ENCODE assay signal across 26 cellular contexts in genomic region chrX:120824021-120824420, GRCh38. TPM values are rescaled to one million over a fixed set of nuclear protein-coding genes. Genes with fewer than 3 reads are reported as not detected.
"Had no signal": no experiment of that assay in that cellular context is flagged by ENCODE, and none has a peak within 500 bp of the region (broad histone marks: within the 10 kb centered on the region; RNA-seq: fewer than 3 reads in every experiment).

No MANE protein-coding gene starts in this region.

- ATAC-seq: activated T-helper 17 cell treated with anti-CD3 and anti-CD28 coated beads, Interleukin-2, amount 50 U/mL, for 72 hours had no signal

- H3K4me3 Mint-ChIP-seq: activated CD4-positive, alpha-beta memory T cell treated with anti-CD3 and anti-CD28 coated beads for 36 hours; activated CD4-positive, alpha-beta T cell treated with anti-CD3 and anti-CD28 coated beads, Interleukin-2, amount 10 ng/mL, durations not matched to agents 7 days and 5 days; activated naive CD4-positive, alpha-beta T cell treated with anti-CD3 and anti-CD28 coated beads, Interleukin-2, amount 10 ng/mL, durations not matched to agents 7 days and 5 days; activated naive CD8-positive, alpha-beta T cell treated with anti-CD3 and anti-CD28 coated beads for 36 hours; activated T-helper 17 cell treated with anti-CD3 and anti-CD28 coated beads, Interleukin-2, amount 50 U/mL, for 72 hours had no signal

- H3K36me3 Mint-ChIP-seq: activated CD4-positive, alpha-beta memory T cell treated with anti-CD3 and anti-CD28 coated beads for 36 hours; activated naive CD4-positive, alpha-beta T cell treated with anti-CD3 and anti-CD28 coated beads, Interleukin-2, amount 10 ng/mL, durations not matched to agents 7 days and 5 days; activated naive CD8-positive, alpha-beta T cell treated with anti-CD3 and anti-CD28 coated beads for 36 hours had no signal

- H3K27ac ChIP-seq: VCaP had no signal

- DNase-seq: activated CD4-positive, alpha-beta memory T cell treated with anti-CD3 and anti-CD28 coated beads for 36 hours; activated CD4-positive, alpha-beta T cell treated with anti-CD3 and anti-CD28 coated beads, Interleukin-2, amount 10 ng/mL, durations not matched to agents 7 days and 5 days; activated CD4-positive, CD25-positive, alpha-beta regulatory T cell; activated CD8-positive, alpha-beta memory T cell treated with anti-CD3 and anti-CD28 coated beads for 24 hours; activated gamma-delta T cell treated with Interleukin-2 at 50 U/mL for 16 hours; activated naive CD4-positive, alpha-beta T cell treated with anti-CD3 and anti-CD28 coated beads, Interleukin-2, amount 10 ng/mL, durations not matched to agents 7 days and 5 days; activated naive CD8-positive, alpha-beta T cell treated with anti-CD3 and anti-CD28 coated beads for 36 hours; activated T-cell treated with anti-CD3 and anti-CD28 coated beads, Interleukin-2, amount 50 U/mL, for 48 hours; caudate nucleus; KG1; NCI-H1092; NCI-H1930; NCI-H2107; NCI-H2171 treated with DMSO at 0.1 percent for 48 hours; NCI-H226; NCI-H526; SIG-M5; T-helper 1 cell had no signal

- H3K4me1 Mint-ChIP-seq: activated CD4-positive, alpha-beta T cell treated with anti-CD3 and anti-CD28 coated beads, Interleukin-2, amount 10 ng/mL, durations not matched to agents 7 days and 5 days; activated naive CD4-positive, alpha-beta T cell treated with anti-CD3 and anti-CD28 coated beads, Interleukin-2, amount 10 ng/mL, durations not matched to agents 7 days and 5 days; activated naive CD8-positive, alpha-beta T cell treated with anti-CD3 and anti-CD28 coated beads for 36 hours; activated T-helper 17 cell treated with anti-CD3 and anti-CD28 coated beads, Interleukin-2, amount 50 U/mL, for 72 hours had no signal

- H3K27me3 Mint-ChIP-seq: activated CD4-positive, alpha-beta memory T cell treated with anti-CD3 and anti-CD28 coated beads for 36 hours; activated CD4-positive, alpha-beta T cell treated with anti-CD3 and anti-CD28 coated beads, Interleukin-2, amount 10 ng/mL, durations not matched to agents 7 days and 5 days; activated naive CD4-positive, alpha-beta T cell treated with anti-CD3 and anti-CD28 coated beads, Interleukin-2, amount 10 ng/mL, durations not matched to agents 7 days and 5 days; activated naive CD8-positive, alpha-beta T cell treated with anti-CD3 and anti-CD28 coated beads for 36 hours; activated T-helper 17 cell treated with anti-CD3 and anti-CD28 coated beads, Interleukin-2, amount 50 U/mL, for 72 hours had no signal

- H3K27ac Mint-ChIP-seq: activated CD4-positive, alpha-beta memory T cell treated with anti-CD3 and anti-CD28 coated beads for 36 hours; activated CD4-positive, alpha-beta T cell treated with anti-CD3 and anti-CD28 coated beads, Interleukin-2, amount 10 ng/mL, durations not matched to agents 7 days and 5 days; activated naive CD4-positive, alpha-beta T cell treated with anti-CD3 and anti-CD28 coated beads, Interleukin-2, amount 10 ng/mL, durations not matched to agents 7 days and 5 days; activated naive CD8-positive, alpha-beta T cell treated with anti-CD3 and anti-CD28 coated beads for 36 hours; activated T-helper 17 cell treated with anti-CD3 and anti-CD28 coated beads, Interleukin-2, amount 50 U/mL, for 72 hours had no signal

- H3K9me3 Mint-ChIP-seq: activated CD4-positive, alpha-beta memory T cell treated with anti-CD3 and anti-CD28 coated beads for 36 hours; activated CD4-positive, alpha-beta T cell treated with anti-CD3 and anti-CD28 coated beads, Interleukin-2, amount 10 ng/mL, durations not matched to agents 7 days and 5 days; activated naive CD4-positive, alpha-beta T cell treated with anti-CD3 and anti-CD28 coated beads, Interleukin-2, amount 10 ng/mL, durations not matched to agents 7 days and 5 days; activated naive CD8-positive, alpha-beta T cell treated with anti-CD3 and anti-CD28 coated beads for 36 hours; activated T-helper 17 cell treated with anti-CD3 and anti-CD28 coated beads, Interleukin-2, amount 50 U/mL, for 72 hours had no signal

RNA-seq across cellular contexts. Expression of gene CT47B1, which starts 51.6 kb away (rescaled TPM):
- total RNA-seq: activated CD4-positive, alpha-beta memory T cell treated with anti-CD3 and anti-CD28 coated beads for 36 hours; activated CD4-positive, alpha-beta T cell treated with anti-CD3 and anti-CD28 coated beads, Interleukin-2, amount 10 ng/mL, durations not matched to agents 7 days and 5 days; activated naive CD8-positive, alpha-beta T cell treated with anti-CD3 and anti-CD28 coated beads for 36 hours; activated T-helper 17 cell treated with anti-CD3 and anti-CD28 coated beads, Interleukin-2, amount 50 U/mL, for 72 hours; cerebellum; LHCN-M2; M059J; NCI-H460; T-helper 2 cell treated with Interferon-gamma antibody and Interleukin-4, amounts not matched to agents 100 ng/mL and 5 ng/mL, for 36 hours had no signal
- polyA plus RNA-seq: adipose tissue had no signal
